11 cellular contexts compared by ENCODE assay signal in the genomic region with DNA sequence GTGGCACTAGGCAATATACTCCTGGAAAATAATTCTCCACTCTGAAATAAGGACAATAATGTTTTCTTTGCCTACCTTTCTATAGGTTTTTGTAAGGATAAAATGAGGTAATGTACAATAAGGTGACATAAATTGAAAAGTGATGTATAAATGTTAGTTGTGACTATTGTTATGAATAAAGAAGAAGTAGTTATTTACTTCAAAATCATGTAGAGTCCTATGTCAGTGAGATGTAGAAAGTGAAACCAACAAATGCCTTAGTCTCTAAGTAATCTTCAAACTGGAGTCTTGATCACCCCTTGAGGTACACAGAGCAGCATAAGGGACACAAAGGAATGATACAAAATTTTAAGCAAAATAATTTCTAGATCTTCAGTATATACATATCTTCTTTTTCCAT.
DNase-seq lines count a peak whose midpoint lies in the region; ATAC-seq and TF ChIP-seq lines count a peak whose summit lies in the region.
"Had no signal": no experiment of that assay in that cellular context is flagged by ENCODE, and none has a peak within 500 bp of the region (broad histone marks: within the 10 kb centered on the region; RNA-seq: fewer than 3 reads in every experiment).

No MANE protein-coding gene starts in this region.

- H3K79me2 ChIP-seq in ACC112 (ENCODE audit: control insufficient read depth, insufficient read depth, low read length, unreplicated experiment) (no peaks in the 10 kb centered on the region), OCI-LY3 (ENCODE audit: low read length) (no peaks in the 10 kb centered on the region)

- H2AFZ ChIP-seq in ACC112 (ENCODE audit: low read length, unreplicated experiment) (peak overlapping the region; percentile 70), OCI-LY3 (ENCODE audit: low read depth, low read length) (no peak overlapping the region)

- no peaks in the 10 kb centered on the region for H3K27me3 Mint-ChIP-seq in stimulated activated memory B cell treated with anti-CD40 and anti-IgM and Interleukin-4, amounts not matched to agents 10 μg/mL and 1 μg/mL and 100 μg/mL, for 72 hours

- H3K4me2 ChIP-seq in OCI-LY3 (ENCODE audit: low read length) = peak overlapping the region; percentile 72

- H3K9me3 ChIP-seq in OCI-LY3 (ENCODE audit: insufficient read depth, low read length) (no peaks in the 10 kb centered on the region), suprapubic skin (no peaks in the 10 kb centered on the region)

- no peak for TF ChIP-seq CTCF in OCI-LY3 (IDR thresholded peaks at IDR 0.05; ENCODE audit: low read depth, low read length)
- TF ChIP-seq CTCF in suprapubic skin (IDR thresholded peaks at IDR 0.05) = no peak

- H3K27me3 ChIP-seq in ACC112 (ENCODE audit: insufficient read depth, low read length) (no peaks in the 10 kb centered on the region), OCI-LY3 (ENCODE audit: low read depth, low read length) (no peaks in the 10 kb centered on the region), suprapubic skin (no peaks in the 10 kb centered on the region)

- H3K27ac ChIP-seq in ACC112 (ENCODE audit: low read depth, low read length) (no peak overlapping the region), OCI-LY3 (ENCODE audit: low read length) (peak overlapping the region; percentile 91), suprapubic skin (no peak overlapping the region)

- H4K20me1 ChIP-seq in OCI-LY3 (ENCODE audit: insufficient read depth, low read length) = no peaks in the 10 kb centered on the region

- TF ChIP-seq EP300 in suprapubic skin (IDR thresholded peaks at IDR 0.05) = no peak

- H3K36me3 Mint-ChIP-seq in stimulated activated memory B cell treated with anti-CD40 and anti-IgM and Interleukin-4, amounts not matched to agents 10 μg/mL and 1 μg/mL and 100 μg/mL, for 72 hours = no peaks in the 10 kb centered on the region

- peaks cover 15% of the 10 kb centered on the region for H3K4me1 ChIP-seq in ACC112 (ENCODE audit: control insufficient read depth, insufficient read depth, low read length, unreplicated experiment)
- H3K4me1 ChIP-seq in OCI-LY3 (ENCODE audit: low read length) = peaks cover 87% of the 10 kb centered on the region
- no peaks in the 10 kb centered on the region for H3K4me1 ChIP-seq in suprapubic skin

- DNase-seq in epidermal melanocyte (ENCODE audit: insufficient read length, low spot score) (no peak), suprapubic skin (ENCODE audit: low spot score in 2 of 2) (no peak), posterior cingulate gyrus (no peak)
- DNase-seq: activated T-cell treated with anti-CD3 and anti-CD28 coated beads, Interleukin-2, amount 50 U/mL, for 48 hours; effector CD4-positive, alpha-beta T cell; nucleus accumbens had no signal

- H3K36me3 ChIP-seq in ACC112 (ENCODE audit: insufficient read depth, low read length) = no peaks in the 10 kb centered on the region
- H3K36me3 ChIP-seq in OCI-LY3 (replicated peaks; ENCODE audit: low read depth, low read length) = no peaks in the 10 kb centered on the region
- no peaks in the 10 kb centered on the region for H3K36me3 ChIP-seq in suprapubic skin

- H3K9ac ChIP-seq in OCI-LY3 (ENCODE audit: low read length) = peak overlapping the region; percentile 75

- H3K9me3 Mint-ChIP-seq in stimulated activated memory B cell treated with anti-CD40 and anti-IgM and Interleukin-4, amounts not matched to agents 10 μg/mL and 1 μg/mL and 100 μg/mL, for 72 hours = no peaks in the 10 kb centered on the region

- ATAC-seq in GM19328 (IDR thresholded peaks at IDR 0.05; ENCODE audit: unreplicated experiment) (peak; percentile 56), HG02943 (IDR thresholded peaks at IDR 0.05; ENCODE audit: low read depth, unreplicated experiment) (peak; percentile 53)
- ATAC-seq in stimulated activated memory B cell treated with anti-CD40 and anti-IgM and Interleukin-4, amounts not matched to agents 10 μg/mL and 1 μg/mL and 100 μg/mL, for 72 hours = no peak

- H3K4me3 ChIP-seq in ACC112 (ENCODE audit: low read depth, low read length) = peak overlapping the region; percentile 30; the same call in 1 of the 2 replicates
- H3K4me3 ChIP-seq in OCI-LY3 (ENCODE audit: low read length) = peak overlapping the region; percentile 35; the same call in 1 of the 2 replicates
- H3K4me3 ChIP-seq in suprapubic skin = no peak overlapping the region

- no peak for TF ChIP-seq POLR2A in suprapubic skin (IDR thresholded peaks at IDR 0.05)

- H3K27ac Mint-ChIP-seq in stimulated activated memory B cell treated with anti-CD40 and anti-IgM and Interleukin-4, amounts not matched to agents 10 μg/mL and 1 μg/mL and 100 μg/mL, for 72 hours = no peak overlapping the region

- no peak overlapping the region for H3K4me3 Mint-ChIP-seq in stimulated activated memory B cell treated with anti-CD40 and anti-IgM and Interleukin-4, amounts not matched to agents 10 μg/mL and 1 μg/mL and 100 μg/mL, for 72 hours

- H3K4me1 Mint-ChIP-seq in stimulated activated memory B cell treated with anti-CD40 and anti-IgM and Interleukin-4, amounts not matched to agents 10 μg/mL and 1 μg/mL and 100 μg/mL, for 72 hours = peaks cover 33% of the 10 kb centered on the region

- intact Hi-C loops in posterior cingulate gyrus (cut with DNase I) = no loop called here
